In genomic region chr1:2231667-2232254, GRCh38 we compare ENCODE assay signal across 8 cellular contexts. TPM values are rescaled to one million over a fixed set of nuclear protein-coding genes. Genes with fewer than 3 reads are reported as not detected.
A peak's percentile ranks its signal among the peaks of the same experiment; 100 is the strongest.
DNase-seq lines count a peak whose midpoint lies in the region; ATAC-seq and TF ChIP-seq lines count a peak whose summit lies in the region.

No MANE protein-coding gene starts in this region.

- no peaks in the 10 kb centered on the region for H3K27me3 ChIP-seq in HUES48 (ENCODE audit: control insufficient read depth, insufficient read depth, low read length)
- no peaks in the 10 kb centered on the region for H3K27me3 ChIP-seq in liver (ENCODE audit: control insufficient read depth in 4 of 4, insufficient read depth in 4 of 4, low read length in 3 of 4)

- H3K4me1 ChIP-seq in HUES48 (ENCODE audit: control insufficient read depth, insufficient read depth, low read length) (peaks cover 24% of the 10 kb centered on the region), liver (ENCODE audit: control insufficient read depth in 4 of 4, insufficient read depth in 4 of 4, low read length in 3 of 4) (peaks cover 37 to 68% (median 58%) of the 10 kb centered on the region in 4 donors)

- no peaks in the 10 kb centered on the region for H3K9me3 Mint-ChIP-seq in dendritic cell treated with granulocyte-macrophage colony-stimulating factor and Interleukin-4, amounts not matched to agents 40 ng/mL and 50 ng/mL, for 4 days

- H3K9me3 ChIP-seq in HUES48 (ENCODE audit: control insufficient read depth, insufficient read depth, low read length) (no peaks in the 10 kb centered on the region), liver (ENCODE audit: control insufficient read depth in 4 of 4, low read length in 3 of 4) (no peaks in the 10 kb centered on the region)

- peaks cover 72% of the 10 kb centered on the region for H3K4me1 Mint-ChIP-seq in dendritic cell treated with granulocyte-macrophage colony-stimulating factor and Interleukin-4, amounts not matched to agents 40 ng/mL and 50 ng/mL, for 4 days (ENCODE audit: low read depth)

- H3K4me3 Mint-ChIP-seq in dendritic cell treated with granulocyte-macrophage colony-stimulating factor and Interleukin-4, amounts not matched to agents 40 ng/mL and 50 ng/mL, for 4 days: peak overlapping the region; percentile 95

- peaks cover 73% of the 10 kb centered on the region for H3K36me3 Mint-ChIP-seq in dendritic cell treated with granulocyte-macrophage colony-stimulating factor and Interleukin-4, amounts not matched to agents 40 ng/mL and 50 ng/mL, for 4 days (ENCODE audit: low read depth)

- H3K27me3 Mint-ChIP-seq in dendritic cell treated with granulocyte-macrophage colony-stimulating factor and Interleukin-4, amounts not matched to agents 40 ng/mL and 50 ng/mL, for 4 days: no peaks in the 10 kb centered on the region

- H3K4me3 ChIP-seq in HUES48 (ENCODE audit: low read depth, low read length): peak overlapping the region; percentile 81
- H3K4me3 ChIP-seq in liver (ENCODE audit: low read depth in 1 of 3, low read length in 3 of 3): peak overlapping the region; percentile 6 to 83 (median 82)

- TF ChIP-seq CTCF in liver (IDR thresholded peaks at IDR 0.05; ENCODE audit: low read depth, low read length, missing input control): no peak

- H3K27ac ChIP-seq in HUES48 (ENCODE audit: low read depth, low read length) (no peak overlapping the region), liver (ENCODE audit: low read depth in 1 of 2, low read length in 2 of 2) (peak overlapping the region; percentile 91 to 93)

- H3K36me3 ChIP-seq in HUES48 (ENCODE audit: control insufficient read depth, insufficient read depth, low read length): peaks cover 5% of the 10 kb centered on the region; the same call in 1 of the 2 replicates
- H3K36me3 ChIP-seq in liver (ENCODE audit: control insufficient read depth in 4 of 4, insufficient read depth in 3 of 4, low read depth in 1 of 4, low read length in 3 of 4): no peaks in the 10 kb centered on the region

- no peak for ATAC-seq in HG02678 (IDR thresholded peaks at IDR 0.05; ENCODE audit: unreplicated experiment)

- H3K9ac ChIP-seq in HUES48 (ENCODE audit: low read depth, low read length) (no peak overlapping the region), liver (ENCODE audit: low read depth in 1 of 2, low read length in 2 of 2) (peak overlapping the region; percentile 2 to 89)

- 13% methylated on average over 21 of the region's 21 CpGs for WGBS in liver

- peak; percentile 9 to 13 for TF ChIP-seq RAD21 in liver (IDR thresholded peaks at IDR 0.05)

- peak overlapping the region; percentile 82 for H3K27ac Mint-ChIP-seq in dendritic cell treated with granulocyte-macrophage colony-stimulating factor and Interleukin-4, amounts not matched to agents 40 ng/mL and 50 ng/mL, for 4 days

- intact Hi-C loops in dendritic cell treated with granulocyte-macrophage colony-stimulating factor and Interleukin-4, amounts not matched to agents 40 ng/mL and 50 ng/mL, for 4 days (cut with micrococcal nuclease): loop anchor here (2.0 to 5.0 kb wide), 5 partner anchors 15 to 81 kb away; no protein-coding TSS in a partner anchor

- DNase-seq in 8988T (peak; percentile 81), LoVo (ENCODE audit: low spot score) (no peak)
- DNase-seq in activated CD4-positive, alpha-beta T cell treated with anti-CD3 and anti-CD28 coated beads for 24 hours (ENCODE audit: low read depth in 2 of 2): peak; percentile 47 to 71
- DNase-seq in stimulated activated CD4-positive, alpha-beta T cell treated with anti-CD3 and anti-CD28 coated beads, Interleukin-2, amount 100 ng/mL, for 4 hours (ENCODE audit: low read depth): peak; percentile 51

TF ChIP-seq in liver, 16 proteins besides CTCF, POLR2A, EP300 and RAD21:
- TF ChIP-seq RXRA (IDR thresholded peaks at IDR 0.05) (peak; percentile 10 to 58), REST (IDR thresholded peaks at IDR 0.05) (no peak), GABPA (IDR thresholded peaks at IDR 0.05 in 1 of 2, conservative IDR thresholded peaks at IDR 0.05 in 1 of 2) (peak in 1 of 2 donors; percentile 45), ZBTB33 (IDR thresholded peaks at IDR 0.05) (no peak), NR2F2 (IDR thresholded peaks at IDR 0.05) (no peak), HNF4A (conservative IDR thresholded peaks at IDR 0.05) (peak; percentile 64 to 74), YY1 (IDR thresholded peaks at IDR 0.05) (peak; percentile 68), EGR1 (IDR thresholded peaks at IDR 0.05; ENCODE audit: low read depth in 2 of 2) (no peak), SP1 (IDR thresholded peaks at IDR 0.05) (peak; percentile 53), ATF3 (IDR thresholded peaks at IDR 0.05) (no peak), MAX (IDR thresholded peaks at IDR 0.05) (peak; percentile 12), FOXA2 (IDR thresholded peaks at IDR 0.05) (no peak), TAF1 (conservative IDR thresholded peaks at IDR 0.05) (no peak), JUND (IDR thresholded peaks at IDR 0.05) (no peak), FOXA1 (IDR thresholded peaks at IDR 0.05) (no peak), HNF4G (IDR thresholded peaks at IDR 0.05) (peak; percentile 27)
TF ChIP-seq in liver: peak in this region for 7.

RNA-seq across cellular contexts. Expression of gene SKI, which starts 3.6 kb away (rescaled TPM):
- 10 to 100 TPM; 18.9 to 21.3 TPM for total RNA-seq in liver
- polyA plus RNA-seq in liver: 10 to 100 TPM in 1 of 2 donors, 1 to 10 TPM in 1; 3.2 to 20.1 TPM

RNA-seq across cellular contexts. Expression of gene FAAP20, which starts 37.2 kb away (rescaled TPM):
- 10 to 100 TPM in 1 of 2 donors, 1 to 10 TPM in 1; 5.6 to 11.9 TPM for total RNA-seq in liver
- polyA plus RNA-seq in liver: 10 to 100 TPM; 19.6 to 31.5 TPM
